10 cellular contexts compared by ENCODE assay signal in the genomic region with DNA sequence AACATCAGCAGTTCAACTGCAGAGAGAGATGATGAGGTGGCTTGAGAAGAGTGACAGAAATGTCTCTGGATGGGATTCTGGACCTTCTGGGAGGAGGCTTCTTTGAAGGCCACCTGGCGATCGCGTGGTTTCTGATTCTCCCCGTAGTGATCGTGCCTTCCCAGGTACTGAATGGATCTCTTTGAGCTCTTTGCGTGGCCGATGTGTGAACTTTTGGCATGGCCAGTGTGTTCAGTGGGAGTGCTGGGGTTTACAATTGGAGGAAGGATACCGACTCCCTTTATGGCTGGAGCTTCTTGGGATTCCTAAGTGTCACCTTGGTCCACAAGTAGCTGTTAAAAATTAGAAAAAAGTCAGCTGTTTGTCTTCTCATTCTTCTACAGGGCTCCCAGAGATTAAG.
"Had no signal": no experiment of that assay in that cellular context is flagged by ENCODE, and none has a peak within 500 bp of the region (broad histone marks: within the 10 kb centered on the region; RNA-seq: fewer than 3 reads in every experiment).

No MANE protein-coding gene starts in this region.

- H3K27ac ChIP-seq: cardiac muscle cell, foreskin keratinocyte, neutrophil, parathyroid adenoma, tibial nerve, VCaP had no signal

- DNase-seq: activated CD4-positive, CD25-positive, alpha-beta regulatory T cell treated with anti-CD3 and anti-CD28 coated beads, Interleukin-2, amount 50 U/mL, for 72 hours; activated gamma-delta T cell; naive B cell; stimulated activated naive CD4-positive, alpha-beta T cell treated with Interleukin-2 at 50 U/mL for 16 hours had no signal

- H3K9me3 ChIP-seq: neutrophil, tibial nerve had no signal

- H2AFZ ChIP-seq: parathyroid adenoma had no signal

- H3K9ac ChIP-seq: parathyroid adenoma had no signal

- H3K36me3 ChIP-seq: cardiac muscle cell, neutrophil, tibial nerve had no signal

- H3K4me3 ChIP-seq: cardiac muscle cell, tibial nerve had no signal

- H3K27me3 ChIP-seq: cardiac muscle cell, foreskin keratinocyte, neutrophil, tibial nerve had no signal

- ATAC-seq: foreskin keratinocyte had no signal
